Comparison of ENCODE assay signal across 8 cellular contexts in genomic region chr15:90482124-90483011, GRCh38. TPM values are rescaled to one million over a fixed set of nuclear protein-coding genes. Genes with fewer than 3 reads are reported as not detected.
DNase-seq lines count a peak whose midpoint lies in the region; ATAC-seq and TF ChIP-seq lines count a peak whose summit lies in the region.

No MANE protein-coding gene starts in this region.

- H3K27me3 Mint-ChIP-seq in activated T-helper 1 cell treated with anti-CD3 and anti-CD28 coated beads, Interleukin-12 subunit alpha, Interleukin-12 subunit beta, Interleukin-2, Interleukin-4 antibody, amounts not matched to agents 30 ng/mL and 10 ng/mL and 1 ng/mL, durations not matched to agents 14 hours and 24 hours and 36 hours (ENCODE audit: insufficient read depth), result no peaks in the 10 kb centered on the region

- H3K79me2 ChIP-seq in OCI-LY1 (ENCODE audit: insufficient read depth, low read length), result no peaks in the 10 kb centered on the region
- no peaks in the 10 kb centered on the region for H3K79me2 ChIP-seq in osteoblast (ENCODE audit: insufficient read depth, low read length)

- H3F3A ChIP-seq in OCI-LY1 (ENCODE audit: insufficient read depth, low read length), result peaks cover 5% of the 10 kb centered on the region; the same call in 1 of the 2 replicates

- peaks cover 76% of the 10 kb centered on the region for H3K36me3 ChIP-seq in OCI-LY1 (ENCODE audit: insufficient read depth, low read length)
- peaks cover 77% of the 10 kb centered on the region for H3K36me3 ChIP-seq in osteoblast (ENCODE audit: insufficient read depth, low read length)

- H3K9ac ChIP-seq in OCI-LY1 (ENCODE audit: low read length), result no peak overlapping the region; the same call in 1 of the 2 replicates

- H3K36me3 Mint-ChIP-seq in activated T-helper 1 cell treated with anti-CD3 and anti-CD28 coated beads, Interleukin-12 subunit alpha, Interleukin-12 subunit beta, Interleukin-2, Interleukin-4 antibody, amounts not matched to agents 30 ng/mL and 10 ng/mL and 1 ng/mL, durations not matched to agents 14 hours and 24 hours and 36 hours (ENCODE audit: low read depth), result peaks cover 55% of the 10 kb centered on the region

- intact Hi-C loops in activated T-helper 1 cell treated with anti-CD3 and anti-CD28 coated beads, Interleukin-12 subunit alpha, Interleukin-12 subunit beta, Interleukin-2, Interleukin-4 antibody, amounts not matched to agents 30 ng/mL and 10 ng/mL and 1 ng/mL, durations not matched to agents 14 hours and 24 hours and 36 hours (cut with micrococcal nuclease), result loop anchor here (1.0 to 5.0 kb wide), 4 partner anchors 35 to 189 kb away; no protein-coding TSS in a partner anchor

- H3K27ac ChIP-seq in OCI-LY1 (ENCODE audit: low read depth, low read length, poor library complexity, severe bottlenecking) (peak overlapping the region; percentile 95), foreskin keratinocyte (no peak overlapping the region), osteoblast (ENCODE audit: low read depth, low read length) (no peak overlapping the region)

- H3K9me3 Mint-ChIP-seq in activated T-helper 1 cell treated with anti-CD3 and anti-CD28 coated beads, Interleukin-12 subunit alpha, Interleukin-12 subunit beta, Interleukin-2, Interleukin-4 antibody, amounts not matched to agents 30 ng/mL and 10 ng/mL and 1 ng/mL, durations not matched to agents 14 hours and 24 hours and 36 hours, result no peaks in the 10 kb centered on the region

- H3K4me1 ChIP-seq in OCI-LY1 (ENCODE audit: insufficient read depth, low read length, severe bottlenecking) (peaks cover 49% of the 10 kb centered on the region), foreskin keratinocyte (peaks cover 17% of the 10 kb centered on the region), osteoblast (ENCODE audit: insufficient read depth, low read length) (no peaks in the 10 kb centered on the region)

- H3K9me3 ChIP-seq in OCI-LY1 (ENCODE audit: low read length), result no peaks in the 10 kb centered on the region
- H3K9me3 ChIP-seq in osteoblast (ENCODE audit: low read depth, low read length), result no peaks in the 10 kb centered on the region

- no peaks in the 10 kb centered on the region for H3K27me3 ChIP-seq in OCI-LY1 (ENCODE audit: insufficient read depth, low read length)
- H3K27me3 ChIP-seq in foreskin keratinocyte, result no peaks in the 10 kb centered on the region
- H3K27me3 ChIP-seq in osteoblast (ENCODE audit: insufficient read depth, low read length), result no peaks in the 10 kb centered on the region

- H3K9me2 ChIP-seq in OCI-LY1 (ENCODE audit: low read depth, low read length), result no peaks in the 10 kb centered on the region

- H3K4me3 Mint-ChIP-seq in activated T-helper 1 cell treated with anti-CD3 and anti-CD28 coated beads, Interleukin-12 subunit alpha, Interleukin-12 subunit beta, Interleukin-2, Interleukin-4 antibody, amounts not matched to agents 30 ng/mL and 10 ng/mL and 1 ng/mL, durations not matched to agents 14 hours and 24 hours and 36 hours, result no peak overlapping the region

- peaks cover 43% of the 10 kb centered on the region for H3K4me1 Mint-ChIP-seq in activated T-helper 1 cell treated with anti-CD3 and anti-CD28 coated beads, Interleukin-12 subunit alpha, Interleukin-12 subunit beta, Interleukin-2, Interleukin-4 antibody, amounts not matched to agents 30 ng/mL and 10 ng/mL and 1 ng/mL, durations not matched to agents 14 hours and 24 hours and 36 hours (ENCODE audit: low read depth)

- peak; percentile 41 for DNase-seq in AG08396 (ENCODE audit: low spot score)
- peak; percentile 39 for DNase-seq in GM13977 (ENCODE audit: low spot score)
- DNase-seq in activated T-helper 1 cell treated with anti-CD3 and anti-CD28 coated beads, Interleukin-12 subunit alpha, Interleukin-12 subunit beta, Interleukin-2, Interleukin-4 antibody, amounts not matched to agents 30 ng/mL and 10 ng/mL and 1 ng/mL, durations not matched to agents 14 hours and 24 hours and 36 hours (ENCODE audit: low spot score), result peak; percentile 11
- no peak for DNase-seq in foreskin keratinocyte
- DNase-seq in osteoblast (ENCODE audit: insufficient read length, low spot score, missing footprints), result no peak
- no peak for DNase-seq in NCI-H226

- TF ChIP-seq CTCF in GM13977 (IDR thresholded peaks at IDR 0.05; ENCODE audit: extremely low read depth, insufficient read depth, missing control alignments), result peak; percentile 78
- TF ChIP-seq CTCF in OCI-LY1 (IDR thresholded peaks at IDR 0.05; ENCODE audit: low read length), result peak; percentile 92
- peak; percentile 69 for TF ChIP-seq CTCF in foreskin keratinocyte (conservative IDR thresholded peaks at IDR 0.05)
- TF ChIP-seq CTCF in osteoblast (IDR thresholded peaks at IDR 0.05; ENCODE audit: extremely low read depth, low read depth, low read length), result peak; percentile 79

- H3K4me3 ChIP-seq in OCI-LY1 (ENCODE audit: low read depth, low read length, poor library complexity, severe bottlenecking), result no peak overlapping the region
- no peak overlapping the region for H3K4me3 ChIP-seq in osteoblast (ENCODE audit: insufficient read depth, low read length)

- H2AFZ ChIP-seq in OCI-LY1 (ENCODE audit: low read length), result no peak overlapping the region
- H2AFZ ChIP-seq in osteoblast (ENCODE audit: low read length), result no peak overlapping the region

- peak overlapping the region; percentile 13 for H3K27ac Mint-ChIP-seq in activated T-helper 1 cell treated with anti-CD3 and anti-CD28 coated beads, Interleukin-12 subunit alpha, Interleukin-12 subunit beta, Interleukin-2, Interleukin-4 antibody, amounts not matched to agents 30 ng/mL and 10 ng/mL and 1 ng/mL, durations not matched to agents 14 hours and 24 hours and 36 hours

- no peaks in the 10 kb centered on the region for H4K20me1 ChIP-seq in OCI-LY1 (ENCODE audit: insufficient read depth, low read length)
- H4K20me1 ChIP-seq in osteoblast (ENCODE audit: insufficient read depth, low read length), result no peaks in the 10 kb centered on the region

- no peak overlapping the region for H3K4me2 ChIP-seq in OCI-LY1 (ENCODE audit: low read length)
- no peak overlapping the region for H3K4me2 ChIP-seq in osteoblast (ENCODE audit: insufficient read depth, low read length)

- no peak for ATAC-seq in foreskin keratinocyte
- no peak for ATAC-seq in GM19467 (IDR thresholded peaks at IDR 0.05; ENCODE audit: unreplicated experiment)

- in situ Hi-C loops in GM13977 (cut with MboI; ENCODE audit: low pct_unique_long_range_greater_than_20kb, low sequenced_read_pairs, unreplicated experiment), result no loop called here

RNA-seq across cellular contexts. Expression of gene CRTC3, which starts 47.4 kb away (rescaled TPM):
- total RNA-seq in activated T-helper 1 cell treated with anti-CD3 and anti-CD28 coated beads, Interleukin-12 subunit alpha, Interleukin-12 subunit beta, Interleukin-2, Interleukin-4 antibody, amounts not matched to agents 30 ng/mL and 10 ng/mL and 1 ng/mL, durations not matched to agents 14 hours and 24 hours and 36 hours, result 54.0 and 61.2 TPM in 2 replicates
- total RNA-seq in foreskin keratinocyte (12.4 and 12.5 TPM in 2 replicates), osteoblast (25.0 and 29.2 TPM in 2 replicates)
- 4.7 and 5.5 TPM in 2 replicates for polyA plus RNA-seq in foreskin keratinocyte

Comparison
In these comparisons a context has a peak if more than half of its experiments do, and no peak if none do; other contexts are left out.
1. DNase-seq: peak in AG08396 (single experiment), GM13977 (single experiment) and activated T-helper 1 cell treated with anti-CD3 and anti-CD28 coated beads, Interleukin-12 subunit alpha, Interleukin-12 subunit beta, Interleukin-2, Interleukin-4 antibody, amounts not matched to agents 30 ng/mL and 10 ng/mL and 1 ng/mL, durations not matched to agents 14 hours and 24 hours and 36 hours (single experiment); none in foreskin keratinocyte (0 of 2), osteoblast (single experiment) and NCI-H226 (single experiment).
2. Peak in every context shown above with its lines, with median percentiles within 50 percentile points of each other: CTCF ChIP-seq.